In the genomic region with DNA sequence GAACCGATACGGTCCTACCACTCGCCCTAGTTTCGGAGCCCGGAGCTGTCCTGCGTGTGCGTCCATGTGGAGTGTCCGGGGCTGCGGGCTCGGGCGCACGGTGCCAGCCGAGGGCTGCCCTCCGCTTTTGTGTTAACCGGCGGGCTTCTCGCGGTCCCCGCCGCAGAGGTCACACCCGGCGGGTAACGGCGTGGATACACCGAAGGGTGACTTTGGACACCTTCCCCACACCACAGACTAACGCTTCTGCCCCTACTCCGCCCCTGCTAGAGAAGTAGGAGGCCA, we compare ENCODE assay signal across 1 cellular context.
TF ChIP-seq lines count a peak whose summit lies in the region.

No MANE protein-coding gene starts in this region.

TF ChIP-seq in K562, 482 proteins besides CTCF, POLR2A, EP300 and RAD21 (continued from another document):
- TF ChIP-seq NCOA4 (IDR thresholded peaks at IDR 0.05; ENCODE audit: partially characterized antibody) (no peak), ZNF586 (CRISPR knock-in tag; conservative IDR thresholded peaks at IDR 0.05) (no peak), PCBP1 (IDR thresholded peaks at IDR 0.05; ENCODE audit: low read depth, low read length, poor library complexity, severe bottlenecking) (peak; percentile 2), HMGN3 (IDR thresholded peaks at IDR 0.05; ENCODE audit: borderline replicate concordance, extremely low read depth, insufficient read length, low read depth, low read length) (no peak), MIER1 (IDR thresholded peaks at IDR 0.05; ENCODE audit: low read depth) (no peak)
